In genomic region chr18:8747440-8747937, GRCh38 we compare ENCODE assay signal across 17 cellular contexts. TPM values are rescaled to one million over a fixed set of nuclear protein-coding genes. Genes with fewer than 3 reads are reported as not detected.
DNase-seq lines count a peak whose midpoint lies in the region; ATAC-seq and TF ChIP-seq lines count a peak whose summit lies in the region.
"Had no signal": no experiment of that assay in that cellular context is flagged by ENCODE, and none has a peak within 500 bp of the region (broad histone marks: within the 10 kb centered on the region; RNA-seq: fewer than 3 reads in every experiment).

No MANE protein-coding gene starts in this region.

- no peaks in the 10 kb centered on the region for H3K4me1 ChIP-seq in colonic mucosa

- no peak overlapping the region for H3K9ac ChIP-seq in colonic mucosa (ENCODE audit: low read depth in 2 of 2, low read length in 2 of 2)

- H3K27me3 ChIP-seq in AG04450 (ENCODE audit: control insufficient read depth, insufficient read depth, low read length) = no peaks in the 10 kb centered on the region
- no peaks in the 10 kb centered on the region for H3K27me3 ChIP-seq in colonic mucosa

- H3K36me3 ChIP-seq in colonic mucosa = no peaks in the 10 kb centered on the region

- CTCF ChIA-PET in AG04450 (lab: Charles Lee) = interaction anchor here (0.6 kb wide), 1 partner anchor 10 kb away, joined by 3 read pairs; no protein-coding TSS in a partner anchor

- H3K9me3 ChIP-seq in AG04450 (ENCODE audit: control insufficient read depth, insufficient read depth, low read length) = no peaks in the 10 kb centered on the region
- no peaks in the 10 kb centered on the region for H3K9me3 ChIP-seq in colonic mucosa

- TF ChIP-seq CTCF in AG04450 (IDR thresholded peaks at IDR 0.05; ENCODE audit: low read depth, low read length) (no peak), colonic mucosa (IDR thresholded peaks at IDR 0.05) (no peak)

- H3K27ac ChIP-seq in AG04450 (ENCODE audit: low read depth, low read length) = peak overlapping the region; percentile 95
- H3K27ac ChIP-seq in colonic mucosa = peak overlapping the region; percentile 15
- H3K27ac ChIP-seq: C4-2B had no signal

- H3K4me3 ChIP-seq in AG04450 (ENCODE audit: low read depth, low read length) (no peak overlapping the region), colonic mucosa (no peak overlapping the region)

- POLR2A ChIA-PET in AG04450 (lab: Yijun Ruan, JAX) = interaction anchor here (1.3 to 2.5 kb wide), 3 partner anchors 40 to 53 kb away, joined by 5 to 22 read pairs (median 9); partner anchors contain the start of gene MTCL1

- intact Hi-C loops in colonic mucosa (cut with DNase I) = no loop called here

- peak; percentile 28 for ATAC-seq in left lobe of liver
- ATAC-seq: activated CD8-positive, alpha-beta T cell treated with anti-CD3 and anti-CD28 coated beads, Interleukin-2, amount 10 ng/mL, durations not matched to agents 7 days and 5 days; activated naive CD4-positive, alpha-beta T cell treated with anti-CD3 and anti-CD28 coated beads, Interleukin-2, amount 50 U/mL, for 72 hours; stimulated activated naive CD8-positive, alpha-beta T cell treated with anti-CD3 and anti-CD28 coated beads, Interleukin-15, amount 100 ng/mL, for 72 hours had no signal

- DNase-seq in AG04450 (ENCODE audit: low read depth, low spot score) (peak; percentile 88), HPDE6-E6E7 (ENCODE audit: extremely low spot score) (peak; percentile 32), colonic mucosa (no peak), left lobe of liver (ENCODE audit: low spot score) (no peak), NCI-H82 treated with DMSO at 0.1 percent for 48 hours (lab: John Stamatoyannopoulos, UW; ENCODE audit: unreplicated experiment) (no peak), NK-92 (lab: John Stamatoyannopoulos, UW; ENCODE audit: unreplicated experiment) (no peak)
- DNase-seq in stimulated activated naive CD4-positive, alpha-beta T cell (lab: John Stamatoyannopoulos, UW) = no peak
- DNase-seq in stimulated activated CD4-positive, alpha-beta T cell treated with anti-CD3 and anti-CD28 coated beads, Interleukin-4, amount 100 ng/mL, for 24 hours = no peak
- DNase-seq: activated CD8-positive, alpha-beta T cell treated with anti-CD3 and anti-CD28 coated beads, Interleukin-2, amount 10 ng/mL, durations not matched to agents 7 days and 5 days; effector memory CD4-positive, alpha-beta T cell; GOT3; NCI-H2029 treated with DMSO at 0.1 percent for 48 hours; nephron progenitor cell; stimulated activated CD4-positive, alpha-beta T cell treated with anti-CD3 and anti-CD28 coated beads, Interleukin-2, amount 100 ng/mL, for 24 hours; stimulated activated naive CD8-positive, alpha-beta T cell treated with anti-CD3 and anti-CD28 coated beads, Interleukin-15, amount 100 ng/mL, for 72 hours had no signal

RNA-seq across cellular contexts. Expression of gene MTCL1, which starts 42.1 kb away (rescaled TPM):
- polyA plus RNA-seq in AG04450 (2011; rRNA removed) = 54.5 and 56.6 TPM in 2 replicates
- 119 and 120 TPM in 2 replicates for polyA minus RNA-seq in AG04450 (2011; rRNA and poly(A)+ RNA removed)
- total RNA-seq in colonic mucosa (10 to 100 TPM in 1 of 2 donors, 1 to 10 TPM in 1; 2.3 to 20.8 TPM), left lobe of liver (2.5 TPM)

Comparison
In these comparisons a context has a peak if more than half of its experiments do, and no peak if none do; other contexts are left out.
1. DNase-seq: peak in AG04450 (single experiment) and HPDE6-E6E7 (single experiment); none in colonic mucosa (single experiment), left lobe of liver (single experiment), stimulated activated naive CD4-positive, alpha-beta T cell (0 of 6), stimulated activated CD4-positive, alpha-beta T cell treated with anti-CD3 and anti-CD28 coated beads, Interleukin-4, amount 100 ng/mL, for 24 hours (single experiment), NCI-H82 treated with DMSO at 0.1 percent for 48 hours (single experiment) and NK-92 (single experiment).